In genomic region chr16:68367034-68367433, GRCh38 we compare ENCODE assay signal across 9 cellular contexts. TPM values are rescaled to one million over a fixed set of nuclear protein-coding genes. Genes with fewer than 3 reads are reported as not detected.
DNase-seq lines count a peak whose midpoint lies in the region; ATAC-seq and TF ChIP-seq lines count a peak whose summit lies in the region.
"Had no signal": no experiment of that assay in that cellular context is flagged by ENCODE, and none has a peak within 500 bp of the region (broad histone marks: within the 10 kb centered on the region; RNA-seq: fewer than 3 reads in every experiment).

No MANE protein-coding gene starts in this region.

- no peak overlapping the region for H3K27ac ChIP-seq in OCI-LY7 (ENCODE audit: low read depth, low read length, poor library complexity, severe bottlenecking)
- no peak overlapping the region for H3K27ac ChIP-seq in mammary epithelial cell (ENCODE audit: insufficient read depth, low read depth, low read length)
- H3K27ac ChIP-seq: thoracic aorta had no signal

- CTCF ChIA-PET in OCI-LY7 (lab: Charles Lee; ENCODE audit: unreplicated experiment) (no interaction called here), mammary epithelial cell (lab: Charles Lee; ENCODE audit: low non-redundant PET) (interaction anchor here (0.7 kb wide), 1 partner anchor 67 kb away, joined by 4 read pairs; no protein-coding TSS in a partner anchor)

- no peaks in the 10 kb centered on the region for H3K9me2 ChIP-seq in OCI-LY7 (ENCODE audit: insufficient read depth, low read length)

- ATAC-seq in mucosa of descending colon (peak; percentile 52), GM19351 (IDR thresholded peaks at IDR 0.05; ENCODE audit: unreplicated experiment) (no peak), GM18505 (IDR thresholded peaks at IDR 0.05; ENCODE audit: unreplicated experiment) (no peak), HG03460 (IDR thresholded peaks at IDR 0.05; ENCODE audit: unreplicated experiment) (no peak)

- intact Hi-C loops in OCI-LY7 (cut with micrococcal nuclease; ENCODE audit: unreplicated experiment) (no loop called here), mammary epithelial cell (cut with micrococcal nuclease) (loop anchor here (10.0 kb wide), 1 partner anchor 148 kb away; no protein-coding TSS in a partner anchor), mucosa of descending colon (cut with DNase I, micrococcal nuclease) (no loop called here)

- no peak overlapping the region for H3K9ac ChIP-seq in mammary epithelial cell (ENCODE audit: insufficient read depth, low read length)

- peak; percentile 65 for DNase-seq in AG20443 (ENCODE audit: low spot score)
- DNase-seq in OCI-LY7 (ENCODE audit: low spot score): peak; percentile 62
- no peak for DNase-seq in mammary epithelial cell
- peak; percentile 40 to 90 (median 48) for DNase-seq in mucosa of descending colon

- H3K4me2 ChIP-seq in OCI-LY7 (ENCODE audit: low read length) (no peak overlapping the region), mammary epithelial cell (ENCODE audit: insufficient read depth, low read depth, low read length) (no peak overlapping the region)

- dilution Hi-C loops in mammary epithelial cell (cut with HindIII; ENCODE audit: low sequenced_read_pairs): no loop called here

- H3K36me3 ChIP-seq in OCI-LY7 (ENCODE audit: insufficient read depth, low read length) (no peaks in the 10 kb centered on the region), mammary epithelial cell (ENCODE audit: insufficient read depth, low read length) (no peaks in the 10 kb centered on the region), mucosa of descending colon (ENCODE audit: low read depth) (no peaks in the 10 kb centered on the region)
- H3K36me3 ChIP-seq: thoracic aorta had no signal

- H3K4me1 ChIP-seq in OCI-LY7 (ENCODE audit: insufficient read depth, low read length, poor library complexity, severe bottlenecking) (peaks cover 25% of the 10 kb centered on the region), mammary epithelial cell (ENCODE audit: insufficient read depth, low read length) (no peaks in the 10 kb centered on the region), mucosa of descending colon (ENCODE audit: low read depth) (peaks cover 5% of the 10 kb centered on the region)

- in situ Hi-C loops in mammary epithelial cell (cut with MboI; ENCODE audit: low sequenced_read_pairs in 2 of 2): no loop called here

- no peak overlapping the region for H2AFZ ChIP-seq in OCI-LY7 (ENCODE audit: low read length)
- no peak overlapping the region for H2AFZ ChIP-seq in mammary epithelial cell (ENCODE audit: low read depth, low read length)

- H3K27me3 ChIP-seq in mammary epithelial cell (ENCODE audit: insufficient read depth, low read length): no peaks in the 10 kb centered on the region

- H3K4me3 ChIP-seq in GM12875 (ENCODE audit: low read depth, low read length) (no peak overlapping the region), OCI-LY7 (ENCODE audit: low read depth, low read length, poor library complexity, severe bottlenecking) (no peak overlapping the region), mammary epithelial cell (replicated peaks in 1 of 3; ENCODE audit: insufficient read depth in 1 of 3, low read depth in 2 of 3, low read length in 3 of 3) (no peak overlapping the region), mucosa of descending colon (no peak overlapping the region)
- H3K4me3 ChIP-seq: thoracic aorta had no signal

- POLR2A ChIA-PET in OCI-LY7 (lab: Charles Lee): interaction anchor here (0.6 kb wide), 2 partner anchors 28 to 105 kb away, joined by 3 to 4 read pairs; no protein-coding TSS in a partner anchor

- BruUV-seq in OCI-LY7 (replicated peaks; lab: Mats Ljungman, UMichigan) (no TSS peak), mammary epithelial cell (replicated peaks; lab: Mats Ljungman, UMichigan) (no TSS peak)

- peak; percentile 56 for TF ChIP-seq CTCF in GM12875 (IDR thresholded peaks at IDR 0.05; ENCODE audit: borderline replicate concordance, insufficient read depth, low read depth, low read length)
- TF ChIP-seq CTCF in OCI-LY7 (conservative IDR thresholded peaks at IDR 0.05; ENCODE audit: low read length): peak; percentile 63
- peak; percentile 34 to 45 for TF ChIP-seq CTCF in mammary epithelial cell (conservative IDR thresholded peaks at IDR 0.05 in 1 of 2, IDR thresholded peaks at IDR 0.05 in 1 of 2; ENCODE audit: extremely low read depth in 1 of 2, insufficient read depth in 1 of 2, low read depth in 1 of 2, low read length in 2 of 2)
- TF ChIP-seq CTCF in mucosa of descending colon (IDR thresholded peaks at IDR 0.05): peak; percentile 22

- H3K9me3 ChIP-seq in OCI-LY7 (ENCODE audit: low read length) (no peaks in the 10 kb centered on the region), mammary epithelial cell (replicated peaks; ENCODE audit: insufficient read depth, low read length) (no peaks in the 10 kb centered on the region), mucosa of descending colon (no peaks in the 10 kb centered on the region)
- H3K9me3 ChIP-seq: thoracic aorta had no signal

- no peak for TF ChIP-seq POLR2A in GM18505 (IDR thresholded peaks at IDR 0.05; ENCODE audit: borderline replicate concordance, extremely low read depth, insufficient read depth, insufficient read length)

- H4K20me1 ChIP-seq in OCI-LY7 (ENCODE audit: insufficient read depth, low read length) (no peaks in the 10 kb centered on the region), mammary epithelial cell (ENCODE audit: insufficient read depth, low read length) (no peaks in the 10 kb centered on the region)

- 60% methylated on average over 12 of the region's 13 CpGs for WGBS in mammary epithelial cell (ENCODE audit: low coverage, missing lambda C conversion rate)

- H3K79me2 ChIP-seq in OCI-LY7 (ENCODE audit: insufficient read depth, low read depth, low read length) (no peaks in the 10 kb centered on the region), mammary epithelial cell (ENCODE audit: insufficient read depth, low read length) (no peaks in the 10 kb centered on the region)

RNA-seq across cellular contexts. Expression of gene PRMT7, which starts 56.2 kb away (rescaled TPM):
- 75.3 and 85.1 TPM in 2 replicates for total RNA-seq in OCI-LY7 (2014; rRNA removed; shearing (Covaris generic))
- total RNA-seq in OCI-LY7 (2022) (80.4 and 85.5 TPM in 2 replicates), mammary epithelial cell (10 to 100 TPM; 31.9 to 38.3 TPM), mucosa of descending colon (10 to 100 TPM; 31.0 to 42.2 (median 41.0) TPM)
- polyA plus RNA-seq in mammary epithelial cell: 35.5 TPM
- 14.6 TPM for polyA minus RNA-seq in mammary epithelial cell

RNA-seq across cellular contexts. Expression of gene SLC7A6OS, which starts 56.3 kb away (rescaled TPM):
- 28.6 and 35.2 TPM in 2 replicates for total RNA-seq in OCI-LY7 (2014; rRNA removed; shearing (Covaris generic))
- total RNA-seq in OCI-LY7 (2022) (33.4 and 35.8 TPM in 2 replicates), mammary epithelial cell (10 to 100 TPM; 11.5 to 15.6 TPM), mucosa of descending colon (10 to 100 TPM; 16.2 to 22.0 (median 18.4) TPM)
- 6.5 TPM for polyA plus RNA-seq in mammary epithelial cell
- polyA minus RNA-seq in mammary epithelial cell: 3.9 TPM
